ENCODE assay signal across 23 cellular contexts in the genomic region with DNA sequence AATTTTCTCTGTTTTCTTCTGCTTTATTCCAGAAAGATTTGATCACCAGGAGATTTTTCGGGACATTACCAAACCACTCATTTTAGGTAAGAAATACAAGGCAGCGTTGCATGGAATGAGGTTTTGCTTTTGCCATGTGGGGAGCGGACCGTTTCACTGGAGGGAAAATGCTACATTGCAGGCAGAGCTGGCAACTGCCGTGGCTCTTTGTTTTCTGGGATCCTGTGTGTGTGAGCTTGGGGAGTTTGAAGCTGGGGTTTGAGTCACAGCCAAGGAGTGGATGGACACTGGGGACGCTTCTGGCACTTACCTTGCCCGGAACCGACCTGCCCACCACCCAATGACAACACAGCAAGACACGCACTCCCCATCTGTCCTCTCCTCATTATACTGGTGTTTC.
"Had no signal": no experiment of that assay in that cellular context is flagged by ENCODE, and none has a peak within 500 bp of the region (broad histone marks: within the 10 kb centered on the region; RNA-seq: fewer than 3 reads in every experiment).

No MANE protein-coding gene starts in this region.

- H3K27me3 ChIP-seq: adrenal gland, gastroesophageal sphincter, heart left ventricle, upper lobe of left lung had no signal

- H3K27ac Mint-ChIP-seq: activated CD4-positive, alpha-beta T cell treated with anti-CD3 and anti-CD28 coated beads, Interleukin-2, amount 10 ng/mL, durations not matched to agents 24 days and 14 days; activated naive CD4-positive, alpha-beta T cell treated with anti-CD3 and anti-CD28 coated beads for 36 hours; memory B cell; nephron had no signal

- H3K27ac ChIP-seq: adrenal gland, coronary artery, gastroesophageal sphincter, psoas muscle, skin epidermis, thoracic aorta, upper lobe of left lung had no signal

- H3K9me3 Mint-ChIP-seq: activated CD4-positive, alpha-beta T cell treated with anti-CD3 and anti-CD28 coated beads, Interleukin-2, amount 10 ng/mL, durations not matched to agents 24 days and 14 days; activated naive CD4-positive, alpha-beta T cell treated with anti-CD3 and anti-CD28 coated beads for 36 hours; activated T-cell treated with anti-CD3 and anti-CD28 coated beads, Interleukin-2, amount 50 U/mL, for 4 hours; memory B cell; stimulated activated naive CD8-positive, alpha-beta T cell treated with anti-CD3 and anti-CD28 coated beads, Interleukin-15, amount 100 ng/mL, for 72 hours; T-cell had no signal

- H3K4me1 Mint-ChIP-seq: memory B cell had no signal

- H3K4me3 Mint-ChIP-seq: activated CD4-positive, alpha-beta T cell treated with anti-CD3 and anti-CD28 coated beads, Interleukin-2, amount 10 ng/mL, durations not matched to agents 24 days and 14 days; activated naive CD4-positive, alpha-beta T cell treated with anti-CD3 and anti-CD28 coated beads for 36 hours; activated T-cell treated with anti-CD3 and anti-CD28 coated beads, Interleukin-2, amount 50 U/mL, for 4 hours; memory B cell; nephron; stimulated activated naive CD8-positive, alpha-beta T cell treated with anti-CD3 and anti-CD28 coated beads, Interleukin-15, amount 100 ng/mL, for 72 hours; T-cell had no signal

- H3K27me3 Mint-ChIP-seq: activated CD4-positive, alpha-beta T cell treated with anti-CD3 and anti-CD28 coated beads, Interleukin-2, amount 10 ng/mL, durations not matched to agents 24 days and 14 days; stimulated activated naive CD8-positive, alpha-beta T cell treated with anti-CD3 and anti-CD28 coated beads, Interleukin-15, amount 100 ng/mL, for 72 hours; T-cell had no signal

- DNase-seq: activated CD4-positive, alpha-beta T cell treated with anti-CD3 and anti-CD28 coated beads, Interleukin-2, amount 10 ng/mL, durations not matched to agents 24 days and 14 days; activated CD4-positive, CD25-positive, alpha-beta regulatory T cell; activated CD8-positive, alpha-beta memory T cell treated with anti-CD3 and anti-CD28 coated beads, Interleukin-2, amount 50 U/mL, for 4 hours; activated naive CD4-positive, alpha-beta T cell treated with anti-CD3 and anti-CD28 coated beads for 36 hours; activated T-cell treated with anti-CD3 and anti-CD28 coated beads, Interleukin-2, amount 50 U/mL, for 4 hours; adrenal gland; central memory CD4-positive, alpha-beta T cell; heart left ventricle; kidney glomerular epithelial cell; left ventricle myocardium superior; psoas muscle; right cardiac atrium; stimulated activated CD4-positive, alpha-beta T cell treated with anti-CD3 and anti-CD28 coated beads, Interleukin-4, amount 100 ng/mL, for 1 hour; stimulated activated naive CD8-positive, alpha-beta T cell treated with anti-CD3 and anti-CD28 coated beads, Interleukin-15, amount 100 ng/mL, for 72 hours; T-cell; T-helper 9 cell; upper lobe of left lung had no signal

- H3K36me3 Mint-ChIP-seq: memory B cell had no signal
